In the genomic region with DNA sequence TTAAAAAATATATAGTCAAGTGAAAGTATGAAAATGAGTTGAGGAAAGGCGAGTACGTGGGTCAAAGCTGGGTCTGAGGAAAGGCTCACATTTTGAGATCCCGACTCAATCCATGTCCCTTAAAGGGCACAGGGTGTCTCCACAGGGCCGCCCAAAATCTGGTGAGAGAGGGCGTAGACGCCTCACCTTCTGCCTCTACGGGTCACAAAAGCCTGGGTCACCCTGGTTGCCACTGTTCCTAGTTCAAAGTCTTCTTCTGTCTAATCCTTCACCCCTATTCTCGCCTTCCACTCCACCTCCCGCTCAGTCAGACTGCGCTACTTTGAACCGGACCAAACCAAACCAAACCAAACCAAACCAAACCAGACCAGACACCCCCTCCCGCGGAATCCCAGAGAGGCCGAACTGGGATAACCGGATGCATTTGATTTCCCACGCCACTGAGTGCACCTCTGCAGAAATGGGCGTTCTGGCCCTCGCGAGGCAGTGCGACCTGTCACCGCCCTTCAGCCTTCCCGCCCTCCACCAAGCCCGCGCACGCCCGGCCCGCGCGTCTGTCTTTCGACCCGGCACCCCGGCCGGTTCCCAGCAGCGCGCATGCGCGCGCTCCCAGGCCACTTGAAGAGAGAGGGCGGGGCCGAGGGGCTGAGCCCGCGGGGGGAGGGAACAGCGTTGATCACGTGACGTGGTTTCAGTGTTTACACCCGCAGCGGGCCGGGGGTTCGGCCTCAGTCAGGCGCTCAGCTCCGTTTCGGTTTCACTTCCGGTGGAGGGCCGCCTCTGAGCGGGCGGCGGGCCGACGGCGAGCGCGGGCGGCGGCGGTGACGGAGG, we compare ENCODE assay signal across 1 cellular context.
TF ChIP-seq lines count a peak whose summit lies in the region.

A gene (plus strand): TSS at position 728 of the 831 bp plus-strand sequence. CDS start 261 bp downstream, outside the sequence.

TF ChIP-seq in GM12878, 131 proteins besides CTCF, POLR2A, EP300 and RAD21 (continued from another document and continues in another):
- TF ChIP-seq, protein P1, sequence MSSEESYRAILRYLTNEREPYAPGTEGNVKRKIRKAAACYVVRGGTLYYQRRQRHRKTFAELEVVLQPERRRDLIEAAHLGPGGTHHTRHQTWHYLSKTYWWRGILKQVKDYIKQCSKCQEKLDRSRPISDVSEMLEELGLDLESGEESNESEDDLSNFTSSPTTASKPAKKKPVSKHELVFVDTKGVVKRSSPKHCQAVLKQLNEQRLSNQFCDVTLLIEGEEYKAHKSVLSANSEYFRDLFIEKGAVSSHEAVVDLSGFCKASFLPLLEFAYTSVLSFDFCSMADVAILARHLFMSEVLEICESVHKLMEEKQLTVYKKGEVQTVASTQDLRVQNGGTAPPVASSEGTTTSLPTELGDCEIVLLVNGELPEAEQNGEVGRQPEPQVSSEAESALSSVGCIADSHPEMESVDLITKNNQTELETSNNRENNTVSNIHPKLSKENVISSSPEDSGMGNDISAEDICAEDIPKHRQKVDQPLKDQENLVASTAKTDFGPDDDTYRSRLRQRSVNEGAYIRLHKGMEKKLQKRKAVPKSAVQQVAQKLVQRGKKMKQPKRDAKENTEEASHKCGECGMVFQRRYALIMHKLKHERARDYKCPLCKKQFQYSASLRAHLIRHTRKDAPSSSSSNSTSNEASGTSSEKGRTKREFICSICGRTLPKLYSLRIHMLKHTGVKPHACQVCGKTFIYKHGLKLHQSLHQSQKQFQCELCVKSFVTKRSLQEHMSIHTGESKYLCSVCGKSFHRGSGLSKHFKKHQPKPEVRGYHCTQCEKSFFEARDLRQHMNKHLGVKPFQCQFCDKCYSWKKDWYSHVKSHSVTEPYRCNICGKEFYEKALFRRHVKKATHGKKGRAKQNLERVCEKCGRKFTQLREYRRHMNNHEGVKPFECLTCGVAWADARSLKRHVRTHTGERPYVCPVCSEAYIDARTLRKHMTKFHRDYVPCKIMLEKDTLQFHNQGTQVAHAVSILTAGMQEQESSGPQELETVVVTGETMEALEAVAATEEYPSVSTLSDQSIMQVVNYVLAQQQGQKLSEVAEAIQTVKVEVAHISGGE (CRISPR knock-in tag; IDR thresholded peaks at IDR 0.05), result peak; percentile 39; the same call in 1 of the 2 replicates
- no peak for TF ChIP-seq MYC (IDR thresholded peaks at IDR 0.05; ENCODE audit: insufficient read depth, insufficient read length, insufficient replicate concordance, low read length, severe bottlenecking)
- peak; percentile 80 to 97 for TF ChIP-seq BHLHE40 (IDR thresholded peaks at IDR 0.05; ENCODE audit: borderline replicate concordance in 1 of 2, low read depth in 2 of 2, low read length in 1 of 2)
- TF ChIP-seq, protein P2, sequence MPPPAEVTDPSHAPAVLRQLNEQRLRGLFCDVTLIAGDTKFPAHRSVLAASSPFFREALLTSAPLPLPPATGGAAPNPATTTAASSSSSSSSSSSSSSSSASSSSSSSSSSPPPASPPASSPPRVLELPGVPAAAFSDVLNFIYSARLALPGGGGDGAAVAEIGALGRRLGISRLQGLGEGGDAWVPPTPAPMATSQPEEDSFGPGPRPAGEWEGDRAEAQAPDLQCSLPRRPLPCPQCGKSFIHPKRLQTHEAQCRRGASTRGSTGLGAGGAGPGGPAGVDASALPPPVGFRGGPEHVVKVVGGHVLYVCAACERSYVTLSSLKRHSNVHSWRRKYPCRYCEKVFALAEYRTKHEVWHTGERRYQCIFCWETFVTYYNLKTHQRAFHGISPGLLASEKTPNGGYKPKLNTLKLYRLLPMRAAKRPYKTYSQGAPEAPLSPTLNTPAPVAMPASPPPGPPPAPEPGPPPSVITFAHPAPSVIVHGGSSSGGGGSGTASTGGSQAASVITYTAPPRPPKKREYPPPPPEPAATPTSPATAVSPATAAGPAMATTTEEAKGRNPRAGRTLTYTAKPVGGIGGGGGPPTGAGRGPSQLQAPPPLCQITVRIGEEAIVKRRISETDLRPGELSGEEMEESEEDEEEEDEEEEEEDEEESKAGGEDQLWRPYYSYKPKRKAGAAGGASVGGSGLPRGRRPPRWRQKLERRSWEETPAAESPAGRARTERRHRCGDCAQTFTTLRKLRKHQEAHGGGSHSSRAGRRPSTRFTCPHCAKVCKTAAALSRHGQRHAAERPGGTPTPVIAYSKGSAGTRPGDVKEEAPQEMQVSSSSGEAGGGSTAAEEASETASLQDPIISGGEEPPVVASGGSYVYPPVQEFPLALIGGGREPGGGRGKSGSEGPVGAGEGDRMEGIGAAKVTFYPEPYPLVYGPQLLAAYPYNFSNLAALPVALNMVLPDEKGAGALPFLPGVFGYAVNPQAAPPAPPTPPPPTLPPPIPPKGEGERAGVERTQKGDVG (CRISPR knock-in tag; IDR thresholded peaks at IDR 0.05), result peak; percentile 52; the same call in 1 of the 2 replicates
- TF ChIP-seq CREM (IDR thresholded peaks at IDR 0.05; ENCODE audit: low read depth), result 0 out of 2 replicates have a peak, but pooled peaks have one; percentile 8
- TF ChIP-seq RUNX3 (IDR thresholded peaks at IDR 0.05; ENCODE audit: low read length), result no peak
- 0 out of 2 replicates have a peak, but pooled peaks have one; percentile 9 for TF ChIP-seq CREB1 (IDR thresholded peaks at IDR 0.05; ENCODE audit: low read depth)
- TF ChIP-seq EGR1 (IDR thresholded peaks at IDR 0.05; ENCODE audit: borderline replicate concordance in 1 of 2, low read depth in 2 of 2, low read length in 2 of 2), result 0 out of 3 replicates have a peak, but pooled peaks of 1 of the 2 experiments have one; percentile 9
- TF ChIP-seq TARDBP (IDR thresholded peaks at IDR 0.05; ENCODE audit: borderline replicate concordance), result no peak
- TF ChIP-seq, protein P3, sequence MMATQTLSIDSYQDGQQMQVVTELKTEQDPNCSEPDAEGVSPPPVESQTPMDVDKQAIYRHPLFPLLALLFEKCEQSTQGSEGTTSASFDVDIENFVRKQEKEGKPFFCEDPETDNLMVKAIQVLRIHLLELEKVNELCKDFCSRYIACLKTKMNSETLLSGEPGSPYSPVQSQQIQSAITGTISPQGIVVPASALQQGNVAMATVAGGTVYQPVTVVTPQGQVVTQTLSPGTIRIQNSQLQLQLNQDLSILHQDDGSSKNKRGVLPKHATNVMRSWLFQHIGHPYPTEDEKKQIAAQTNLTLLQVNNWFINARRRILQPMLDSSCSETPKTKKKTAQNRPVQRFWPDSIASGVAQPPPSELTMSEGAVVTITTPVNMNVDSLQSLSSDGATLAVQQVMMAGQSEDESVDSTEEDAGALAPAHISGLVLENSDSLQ (IDR thresholded peaks at IDR 0.05), result peak; percentile 51
- no peak for TF ChIP-seq FOXM1 (IDR thresholded peaks at IDR 0.05; ENCODE audit: low read depth, low read length)
- no peak for TF ChIP-seq BRCA1 (IDR thresholded peaks at IDR 0.05; ENCODE audit: low read depth, low read length)
- TF ChIP-seq MEF2A (IDR thresholded peaks at IDR 0.05; ENCODE audit: insufficient read depth, low read depth, low read length), result no peak
- TF ChIP-seq, protein P4, sequence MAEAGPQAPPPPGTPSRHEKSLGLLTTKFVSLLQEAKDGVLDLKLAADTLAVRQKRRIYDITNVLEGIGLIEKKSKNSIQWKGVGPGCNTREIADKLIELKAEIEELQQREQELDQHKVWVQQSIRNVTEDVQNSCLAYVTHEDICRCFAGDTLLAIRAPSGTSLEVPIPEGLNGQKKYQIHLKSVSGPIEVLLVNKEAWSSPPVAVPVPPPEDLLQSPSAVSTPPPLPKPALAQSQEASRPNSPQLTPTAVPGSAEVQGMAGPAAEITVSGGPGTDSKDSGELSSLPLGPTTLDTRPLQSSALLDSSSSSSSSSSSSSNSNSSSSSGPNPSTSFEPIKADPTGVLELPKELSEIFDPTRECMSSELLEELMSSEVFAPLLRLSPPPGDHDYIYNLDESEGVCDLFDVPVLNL (IDR thresholded peaks at IDR 0.05; ENCODE audit: low read depth, low read length), result peak; percentile 26; the same call in 1 of the 2 replicates
- TF ChIP-seq IKZF2 (IDR thresholded peaks at IDR 0.05), result no peak
- TF ChIP-seq JUNB (IDR thresholded peaks at IDR 0.05), result no peak
- TF ChIP-seq, protein P5, sequence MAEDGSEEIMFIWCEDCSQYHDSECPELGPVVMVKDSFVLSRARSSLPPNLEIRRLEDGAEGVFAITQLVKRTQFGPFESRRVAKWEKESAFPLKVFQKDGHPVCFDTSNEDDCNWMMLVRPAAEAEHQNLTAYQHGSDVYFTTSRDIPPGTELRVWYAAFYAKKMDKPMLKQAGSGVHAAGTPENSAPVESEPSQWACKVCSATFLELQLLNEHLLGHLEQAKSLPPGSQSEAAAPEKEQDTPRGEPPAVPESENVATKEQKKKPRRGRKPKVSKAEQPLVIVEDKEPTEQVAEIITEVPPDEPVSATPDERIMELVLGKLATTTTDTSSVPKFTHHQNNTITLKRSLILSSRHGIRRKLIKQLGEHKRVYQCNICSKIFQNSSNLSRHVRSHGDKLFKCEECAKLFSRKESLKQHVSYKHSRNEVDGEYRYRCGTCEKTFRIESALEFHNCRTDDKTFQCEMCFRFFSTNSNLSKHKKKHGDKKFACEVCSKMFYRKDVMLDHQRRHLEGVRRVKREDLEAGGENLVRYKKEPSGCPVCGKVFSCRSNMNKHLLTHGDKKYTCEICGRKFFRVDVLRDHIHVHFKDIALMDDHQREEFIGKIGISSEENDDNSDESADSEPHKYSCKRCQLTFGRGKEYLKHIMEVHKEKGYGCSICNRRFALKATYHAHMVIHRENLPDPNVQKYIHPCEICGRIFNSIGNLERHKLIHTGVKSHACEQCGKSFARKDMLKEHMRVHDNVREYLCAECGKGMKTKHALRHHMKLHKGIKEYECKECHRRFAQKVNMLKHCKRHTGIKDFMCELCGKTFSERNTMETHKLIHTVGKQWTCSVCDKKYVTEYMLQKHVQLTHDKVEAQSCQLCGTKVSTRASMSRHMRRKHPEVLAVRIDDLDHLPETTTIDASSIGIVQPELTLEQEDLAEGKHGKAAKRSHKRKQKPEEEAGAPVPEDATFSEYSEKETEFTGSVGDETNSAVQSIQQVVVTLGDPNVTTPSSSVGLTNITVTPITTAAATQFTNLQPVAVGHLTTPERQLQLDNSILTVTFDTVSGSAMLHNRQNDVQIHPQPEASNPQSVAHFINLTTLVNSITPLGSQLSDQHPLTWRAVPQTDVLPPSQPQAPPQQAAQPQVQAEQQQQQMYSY (CRISPR knock-in tag; IDR thresholded peaks at IDR 0.05), result peak; percentile 79
- no peak for TF ChIP-seq MYB (IDR thresholded peaks at IDR 0.05; ENCODE audit: borderline replicate concordance, low read depth, low read length)
- TF ChIP-seq, protein P6, sequence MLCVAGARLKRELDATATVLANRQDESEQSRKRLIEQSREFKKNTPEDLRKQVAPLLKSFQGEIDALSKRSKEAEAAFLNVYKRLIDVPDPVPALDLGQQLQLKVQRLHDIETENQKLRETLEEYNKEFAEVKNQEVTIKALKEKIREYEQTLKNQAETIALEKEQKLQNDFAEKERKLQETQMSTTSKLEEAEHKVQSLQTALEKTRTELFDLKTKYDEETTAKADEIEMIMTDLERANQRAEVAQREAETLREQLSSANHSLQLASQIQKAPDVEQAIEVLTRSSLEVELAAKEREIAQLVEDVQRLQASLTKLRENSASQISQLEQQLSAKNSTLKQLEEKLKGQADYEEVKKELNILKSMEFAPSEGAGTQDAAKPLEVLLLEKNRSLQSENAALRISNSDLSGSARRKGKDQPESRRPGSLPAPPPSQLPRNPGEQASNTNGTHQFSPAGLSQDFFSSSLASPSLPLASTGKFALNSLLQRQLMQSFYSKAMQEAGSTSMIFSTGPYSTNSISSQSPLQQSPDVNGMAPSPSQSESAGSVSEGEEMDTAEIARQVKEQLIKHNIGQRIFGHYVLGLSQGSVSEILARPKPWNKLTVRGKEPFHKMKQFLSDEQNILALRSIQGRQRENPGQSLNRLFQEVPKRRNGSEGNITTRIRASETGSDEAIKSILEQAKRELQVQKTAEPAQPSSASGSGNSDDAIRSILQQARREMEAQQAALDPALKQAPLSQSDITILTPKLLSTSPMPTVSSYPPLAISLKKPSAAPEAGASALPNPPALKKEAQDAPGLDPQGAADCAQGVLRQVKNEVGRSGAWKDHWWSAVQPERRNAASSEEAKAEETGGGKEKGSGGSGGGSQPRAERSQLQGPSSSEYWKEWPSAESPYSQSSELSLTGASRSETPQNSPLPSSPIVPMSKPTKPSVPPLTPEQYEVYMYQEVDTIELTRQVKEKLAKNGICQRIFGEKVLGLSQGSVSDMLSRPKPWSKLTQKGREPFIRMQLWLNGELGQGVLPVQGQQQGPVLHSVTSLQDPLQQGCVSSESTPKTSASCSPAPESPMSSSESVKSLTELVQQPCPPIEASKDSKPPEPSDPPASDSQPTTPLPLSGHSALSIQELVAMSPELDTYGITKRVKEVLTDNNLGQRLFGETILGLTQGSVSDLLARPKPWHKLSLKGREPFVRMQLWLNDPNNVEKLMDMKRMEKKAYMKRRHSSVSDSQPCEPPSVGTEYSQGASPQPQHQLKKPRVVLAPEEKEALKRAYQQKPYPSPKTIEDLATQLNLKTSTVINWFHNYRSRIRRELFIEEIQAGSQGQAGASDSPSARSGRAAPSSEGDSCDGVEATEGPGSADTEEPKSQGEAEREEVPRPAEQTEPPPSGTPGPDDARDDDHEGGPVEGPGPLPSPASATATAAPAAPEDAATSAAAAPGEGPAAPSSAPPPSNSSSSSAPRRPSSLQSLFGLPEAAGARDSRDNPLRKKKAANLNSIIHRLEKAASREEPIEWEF (IDR thresholded peaks at IDR 0.05; ENCODE audit: insufficient replicate concordance, low read depth, low read length), result no peak
- no peak; the same call in none of the 2 replicates for TF ChIP-seq IKZF1 (conservative IDR thresholded peaks at IDR 0.05)
- 0 out of 2 replicates have a peak, but pooled peaks have one; percentile 57 for TF ChIP-seq CBX5 (IDR thresholded peaks at IDR 0.05; ENCODE audit: low read depth)
- TF ChIP-seq RAD51 (IDR thresholded peaks at IDR 0.05), result peak; percentile 97
- TF ChIP-seq, protein P7, sequence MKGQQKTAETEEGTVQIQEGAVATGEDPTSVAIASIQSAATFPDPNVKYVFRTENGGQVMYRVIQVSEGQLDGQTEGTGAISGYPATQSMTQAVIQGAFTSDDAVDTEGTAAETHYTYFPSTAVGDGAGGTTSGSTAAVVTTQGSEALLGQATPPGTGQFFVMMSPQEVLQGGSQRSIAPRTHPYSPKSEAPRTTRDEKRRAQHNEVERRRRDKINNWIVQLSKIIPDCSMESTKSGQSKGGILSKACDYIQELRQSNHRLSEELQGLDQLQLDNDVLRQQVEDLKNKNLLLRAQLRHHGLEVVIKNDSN (IDR thresholded peaks at IDR 0.05; ENCODE audit: borderline replicate concordance, extremely low read length, insufficient read depth, low read depth, low read length), result peak; percentile 82
- TF ChIP-seq CHD1 (IDR thresholded peaks at IDR 0.05; ENCODE audit: low read depth, low read length), result no peak
- TF ChIP-seq PAX5 (IDR thresholded peaks at IDR 0.05; ENCODE audit: borderline replicate concordance, low read depth, low read length), result no peak
- TF ChIP-seq PML (IDR thresholded peaks at IDR 0.05; ENCODE audit: low read length), result no peak
- TF ChIP-seq ZNF24 (IDR thresholded peaks at IDR 0.05), result no peak
- no peak for TF ChIP-seq SPI1 (IDR thresholded peaks at IDR 0.05; ENCODE audit: borderline replicate concordance, insufficient read depth, low read depth, low read length)
